ENCODE assay signal across 16 cellular contexts in the genomic region with DNA sequence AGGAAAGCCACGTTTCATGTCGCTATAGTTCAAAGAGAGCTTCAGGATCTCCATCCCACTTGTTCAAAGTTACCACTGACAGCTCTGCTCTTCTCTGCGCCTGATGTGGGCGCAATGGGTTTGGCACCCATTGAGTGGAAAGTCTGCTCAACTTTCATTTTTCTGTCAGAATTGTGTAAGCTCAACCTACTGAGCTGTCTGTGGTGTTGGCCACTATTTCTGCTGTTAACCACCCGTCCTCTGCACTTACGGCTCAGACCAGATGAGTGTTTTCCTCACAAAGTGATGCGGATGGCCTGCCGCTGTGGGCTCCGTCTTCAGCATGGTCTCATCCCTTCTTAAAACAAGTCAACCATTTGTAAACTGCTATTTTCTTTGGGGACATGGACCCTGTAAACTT.
"Had no signal": no experiment of that assay in that cellular context is flagged by ENCODE, and none has a peak within 500 bp of the region (broad histone marks: within the 10 kb centered on the region; RNA-seq: fewer than 3 reads in every experiment).

No MANE protein-coding gene starts in this region.

- ATAC-seq: gastrocnemius medialis; heart right ventricle; left lobe of liver; naive thymus-derived CD8-positive, alpha-beta T cell had no signal

- DNase-seq: cortex of kidney; effector memory CD4-positive, alpha-beta T cell; gastrocnemius medialis; heart right ventricle; hypothalamus; islet precursor cell; mammary epithelial cell; nucleus accumbens; ovary; sigmoid colon; stimulated activated CD4-positive, alpha-beta T cell treated with anti-CD3 and anti-CD28 coated beads, Interleukin-2, amount 100 ng/mL, for 24 hours; stimulated activated CD4-positive, alpha-beta T cell treated with anti-CD3 and anti-CD28 coated beads, Interleukin-4, amount 100 ng/mL, for 4 hours; stimulated activated naive CD4-positive, alpha-beta T cell treated with Interleukin-2 at 50 U/mL for 16 hours; trophoblast cell had no signal
